Comparison of ENCODE assay signal across 21 cellular contexts in genomic region chr3:13718000-13718399, GRCh38.
DNase-seq lines count a peak whose midpoint lies in the region; ATAC-seq and TF ChIP-seq lines count a peak whose summit lies in the region.
"Had no signal": no experiment of that assay in that cellular context is flagged by ENCODE, and none has a peak within 500 bp of the region (broad histone marks: within the 10 kb centered on the region; RNA-seq: fewer than 3 reads in every experiment).

No MANE protein-coding gene starts in this region.

- DNase-seq in natural killer cell treated with Interleukin-12 subunit alpha and Interleukin-12 subunit beta and Interleukin-15 and Interleukin-18, amount 100 ng/mL, for 72 hours (ENCODE audit: low spot score): peak; percentile 59
- DNase-seq in natural killer cell: no peak
- peak; percentile 51 for DNase-seq in chondrocyte (ENCODE audit: low spot score)
- peak; percentile 75 for DNase-seq in osteocyte (ENCODE audit: extremely low spot score, unreplicated experiment)
- no peak for DNase-seq in psoas muscle
- no peak for DNase-seq in kidney tubule cell (ENCODE audit: low spot score)
- DNase-seq: activated CD4-positive, alpha-beta T cell treated with anti-CD3 and anti-CD28 coated beads for 1 hour; CD4-positive, CD25-positive, alpha-beta regulatory T cell; GM23248; KBM-7; NCI-H146; NCI-H510A; PC-9; SHP77 treated with DMSO at 0.1 percent for 48 hours had no signal

- H3K27ac Mint-ChIP-seq in natural killer cell treated with Interleukin-12 subunit alpha and Interleukin-12 subunit beta and Interleukin-15 and Interleukin-18, amount 100 ng/mL, for 72 hours: no peak overlapping the region
- H3K27ac Mint-ChIP-seq in natural killer cell (no peak overlapping the region), chondrocyte (ENCODE audit: unreplicated experiment) (no peak overlapping the region), osteocyte (ENCODE audit: unreplicated experiment) (no peak overlapping the region)
- H3K27ac Mint-ChIP-seq: activated naive CD8-positive, alpha-beta T cell; activated T-helper 1 cell treated with anti-CD3 and anti-CD28 coated beads, Interleukin-12 subunit alpha, Interleukin-12 subunit beta, Interleukin-2, Interleukin-4 antibody, amounts not matched to agents 30 ng/mL and 10 ng/mL and 1 ng/mL, durations not matched to agents 14 hours and 24 hours and 36 hours; CD4-positive, CD25-positive, alpha-beta regulatory T cell; memory B cell; T-cell had no signal

- peaks cover 5% of the 10 kb centered on the region for H3K9me3 Mint-ChIP-seq in natural killer cell treated with Interleukin-12 subunit alpha and Interleukin-12 subunit beta and Interleukin-15 and Interleukin-18, amount 100 ng/mL, for 72 hours
- H3K9me3 Mint-ChIP-seq in natural killer cell (peaks cover 0 to 2% of the 10 kb centered on the region in 2 donors), chondrocyte (ENCODE audit: low read depth) (peaks cover 30% of the 10 kb centered on the region), osteocyte (ENCODE audit: unreplicated experiment) (peaks cover 29% of the 10 kb centered on the region)

- H3K27me3 ChIP-seq in psoas muscle (ENCODE audit: insufficient read depth in 3 of 3, low read length in 2 of 3): no peaks in the 10 kb centered on the region
- H3K27me3 ChIP-seq: vagina had no signal

- H3K4me3 Mint-ChIP-seq in natural killer cell treated with Interleukin-12 subunit alpha and Interleukin-12 subunit beta and Interleukin-15 and Interleukin-18, amount 100 ng/mL, for 72 hours: no peak overlapping the region
- H3K4me3 Mint-ChIP-seq in natural killer cell: no peak overlapping the region
- no peak overlapping the region for H3K4me3 Mint-ChIP-seq in chondrocyte (ENCODE audit: unreplicated experiment)
- H3K4me3 Mint-ChIP-seq in osteocyte (ENCODE audit: unreplicated experiment): no peak overlapping the region
- H3K4me3 Mint-ChIP-seq: activated naive CD8-positive, alpha-beta T cell; activated T-helper 1 cell treated with anti-CD3 and anti-CD28 coated beads, Interleukin-12 subunit alpha, Interleukin-12 subunit beta, Interleukin-2, Interleukin-4 antibody, amounts not matched to agents 30 ng/mL and 10 ng/mL and 1 ng/mL, durations not matched to agents 14 hours and 24 hours and 36 hours; CD4-positive, CD25-positive, alpha-beta regulatory T cell; central memory CD8-positive, alpha-beta T cell; memory B cell; T-cell had no signal

- intact Hi-C loops in natural killer cell (cut with micrococcal nuclease) (no loop called here), psoas muscle (cut with DNase I) (no loop called here)

- no peak for ATAC-seq in natural killer cell treated with Interleukin-12 subunit alpha and Interleukin-12 subunit beta and Interleukin-15 and Interleukin-18, amount 100 ng/mL, for 72 hours
- ATAC-seq in natural killer cell: no peak
- no peak for ATAC-seq in psoas muscle
- no peak for ATAC-seq in HG03521 (IDR thresholded peaks at IDR 0.05; ENCODE audit: unreplicated experiment)
- ATAC-seq: T-cell had no signal

- H3K27ac ChIP-seq in psoas muscle: no peak overlapping the region
- H3K27ac ChIP-seq: GM23248, PC-9, vagina had no signal

- 77 to 85% (median 83%) methylated on average over 2 of the region's 2 CpGs for WGBS in psoas muscle, 3 donors

- no peaks in the 10 kb centered on the region for H3K4me1 ChIP-seq in psoas muscle
- H3K4me1 ChIP-seq: vagina had no signal

- no peaks in the 10 kb centered on the region for H3K9me3 ChIP-seq in psoas muscle
- H3K9me3 ChIP-seq: vagina had no signal

- H3K4me3 ChIP-seq in psoas muscle: no peak overlapping the region
- H3K4me3 ChIP-seq: GM23248, PC-9, vagina had no signal

- H3K36me3 ChIP-seq in psoas muscle (ENCODE audit: insufficient read depth in 1 of 2, low read depth in 1 of 2): no peaks in the 10 kb centered on the region
- H3K36me3 ChIP-seq: vagina had no signal

- no peaks in the 10 kb centered on the region for H3K4me1 Mint-ChIP-seq in natural killer cell treated with Interleukin-12 subunit alpha and Interleukin-12 subunit beta and Interleukin-15 and Interleukin-18, amount 100 ng/mL, for 72 hours (ENCODE audit: low read depth in 2 of 2)
- no peaks in the 10 kb centered on the region for H3K4me1 Mint-ChIP-seq in natural killer cell
- no peaks in the 10 kb centered on the region for H3K4me1 Mint-ChIP-seq in chondrocyte (ENCODE audit: low read depth)
- no peaks in the 10 kb centered on the region for H3K4me1 Mint-ChIP-seq in osteocyte (ENCODE audit: unreplicated experiment)
- H3K4me1 Mint-ChIP-seq: central memory CD8-positive, alpha-beta T cell; memory B cell; T-cell had no signal

- peaks cover 5 to 12% of the 10 kb centered on the region in 2 donors for H3K27me3 Mint-ChIP-seq in natural killer cell treated with Interleukin-12 subunit alpha and Interleukin-12 subunit beta and Interleukin-15 and Interleukin-18, amount 100 ng/mL, for 72 hours
- H3K27me3 Mint-ChIP-seq in natural killer cell (ENCODE audit: low read depth in 2 of 2): peaks cover 10 to 21% of the 10 kb centered on the region in 2 donors
- H3K27me3 Mint-ChIP-seq in chondrocyte (ENCODE audit: low read depth): peaks cover under 1% of the 10 kb centered on the region
- peaks cover 4% of the 10 kb centered on the region for H3K27me3 Mint-ChIP-seq in osteocyte (ENCODE audit: unreplicated experiment)
- H3K27me3 Mint-ChIP-seq: activated naive CD8-positive, alpha-beta T cell; CD4-positive, CD25-positive, alpha-beta regulatory T cell; T-cell had no signal

- peaks cover 8% of the 10 kb centered on the region for H3K36me3 Mint-ChIP-seq in natural killer cell treated with Interleukin-12 subunit alpha and Interleukin-12 subunit beta and Interleukin-15 and Interleukin-18, amount 100 ng/mL, for 72 hours
- peaks cover 6% of the 10 kb centered on the region for H3K36me3 Mint-ChIP-seq in natural killer cell
- no peaks in the 10 kb centered on the region for H3K36me3 Mint-ChIP-seq in chondrocyte (ENCODE audit: low read depth)
- H3K36me3 Mint-ChIP-seq in osteocyte (ENCODE audit: unreplicated experiment): no peaks in the 10 kb centered on the region
- H3K36me3 Mint-ChIP-seq: T-cell had no signal

- no peak for TF ChIP-seq CTCF in natural killer cell (IDR thresholded peaks at IDR 0.05)
- no peak for TF ChIP-seq CTCF in chondrocyte (IDR thresholded peaks at IDR 0.05)
- no peak for TF ChIP-seq CTCF in osteocyte (IDR thresholded peaks at IDR 0.05)
- TF ChIP-seq CTCF in psoas muscle (IDR thresholded peaks at IDR 0.05): no peak

Comparison
In these comparisons a context has a peak if more than half of its experiments do, and no peak if none do; other contexts are left out.
1. DNase-seq: peak in natural killer cell treated with Interleukin-12 subunit alpha and Interleukin-12 subunit beta and Interleukin-15 and Interleukin-18, amount 100 ng/mL, for 72 hours (single experiment), chondrocyte (single experiment) and osteocyte (single experiment); none in natural killer cell (single experiment), psoas muscle (0 of 2) and kidney tubule cell (single experiment).